ENCODE assay signal across 16 cellular contexts in genomic region chr21:27572681-27573080, GRCh38.
DNase-seq lines count a peak whose midpoint lies in the region; ATAC-seq, FAIRE-seq and TF ChIP-seq lines count a peak whose summit lies in the region.
"Had no signal": no experiment of that assay in that cellular context is flagged by ENCODE, and none has a peak within 500 bp of the region (broad histone marks: within the 10 kb centered on the region; RNA-seq: fewer than 3 reads in every experiment).

No MANE protein-coding gene starts in this region.

- H3K4me3 ChIP-seq in astrocyte of the cerebellum (ENCODE audit: low read depth, low read length) (no peak overlapping the region), keratinocyte (ENCODE audit: control insufficient read depth in 2 of 3, extremely low read depth in 1 of 3, insufficient read depth in 2 of 3, low read depth in 1 of 3, low read length in 3 of 3) (no peak overlapping the region), prostate gland (no peak overlapping the region)
- H3K4me3 ChIP-seq: A549, K562, lower lobe of right lung, tibial nerve had no signal

- H2AFZ ChIP-seq in keratinocyte (ENCODE audit: control insufficient read depth, low read length) = no peak overlapping the region

- H3K4me1 ChIP-seq in keratinocyte (ENCODE audit: control insufficient read depth, extremely low read depth, insufficient read depth, low read length) (peaks cover 37% of the 10 kb centered on the region), prostate gland (replicated peaks) (no peaks in the 10 kb centered on the region)
- H3K4me1 ChIP-seq: A549, lower lobe of right lung had no signal

- H3K27ac ChIP-seq in keratinocyte (ENCODE audit: control insufficient read depth, insufficient read depth, low read length) (peak overlapping the region; percentile 96), prostate gland (no peak overlapping the region)
- H3K27ac ChIP-seq: A549, lower lobe of right lung, tibial nerve had no signal

- 92% methylated on average over 2 of the region's 2 CpGs for WGBS in prostate gland

- no peaks in the 10 kb centered on the region for H3K79me2 ChIP-seq in keratinocyte (ENCODE audit: control insufficient read depth, insufficient read depth, low read length)

- H3K4me2 ChIP-seq in keratinocyte (ENCODE audit: control insufficient read depth, extremely low read depth, insufficient read depth, low read depth, low read length) = peak overlapping the region; percentile 6
- H3K4me2 ChIP-seq: A549 had no signal

- DNase-seq in A172 (ENCODE audit: low spot score) (peak; percentile 58), HCEC 1CT (peak; percentile 94), astrocyte of the cerebellum (ENCODE audit: low read depth) (peak; percentile 55), keratinocyte (ENCODE audit: low read depth, low spot score) (no peak), NCI-H82 (lab: John Stamatoyannopoulos, UW) (no peak), prostate gland (ENCODE audit: low spot score) (no peak)
- DNase-seq: activated CD8-positive, alpha-beta memory T cell treated with anti-CD3 and anti-CD28 coated beads, Interleukin-2, amount 50 U/mL, for 4 hours; activated naive CD8-positive, alpha-beta T cell treated with anti-CD3 and anti-CD28 coated beads, Interleukin-2, amount 50 U/mL, for 24 hours; DND-41; lower lobe of right lung; NCI-H526 treated with DMSO at 0.1 percent for 48 hours had no signal

- TF ChIP-seq CTCF in astrocyte of the cerebellum (IDR thresholded peaks at IDR 0.05; ENCODE audit: low read depth, low read length, missing control alignments) (no peak), keratinocyte (optimal IDR thresholded peaks at IDR 0.05 in 1 of 3, IDR thresholded peaks at IDR 0.05 in 1 of 3, conservative IDR thresholded peaks at IDR 0.05 in 1 of 3; ENCODE audit: extremely low read depth in 1 of 3, insufficient read depth in 2 of 3, low read length in 3 of 3) (no peak), prostate gland (IDR thresholded peaks at IDR 0.05) (no peak)

- in situ Hi-C loops in astrocyte of the cerebellum (cut with HindIII; ENCODE audit: low sequenced_read_pairs) = loop anchor here (25.0 kb wide), 1 partner anchor 765 kb away; no protein-coding TSS in a partner anchor

- TF ChIP-seq POLR2A in prostate gland (IDR thresholded peaks at IDR 0.05) = no peak

- H3K27me3 ChIP-seq in keratinocyte (ENCODE audit: control insufficient read depth, extremely low read depth, insufficient read depth, low read length) = no peaks in the 10 kb centered on the region
- no peaks in the 10 kb centered on the region for H3K27me3 ChIP-seq in prostate gland (replicated peaks; ENCODE audit: insufficient read depth)
- H3K27me3 ChIP-seq: tibial nerve had no signal

- no peaks in the 10 kb centered on the region for H3K9me3 ChIP-seq in keratinocyte (ENCODE audit: control insufficient read depth, low read depth, low read length)
- H3K9me3 ChIP-seq in prostate gland = no peaks in the 10 kb centered on the region
- H3K9me3 ChIP-seq: A549, lower lobe of right lung, tibial nerve had no signal

- H3K36me3 ChIP-seq in keratinocyte (ENCODE audit: control insufficient read depth in 2 of 2, extremely low read depth in 1 of 2, insufficient read depth in 2 of 2, low read length in 2 of 2) (no peaks in the 10 kb centered on the region), prostate gland (no peaks in the 10 kb centered on the region)
- H3K36me3 ChIP-seq: lower lobe of right lung, tibial nerve had no signal

- ATAC-seq in HG03025 (IDR thresholded peaks at IDR 0.05; ENCODE audit: low FRiP score, unreplicated experiment) (no peak), GM18520 (IDR thresholded peaks at IDR 0.05; ENCODE audit: unreplicated experiment) (no peak)
- ATAC-seq: A549; activated naive CD8-positive, alpha-beta T cell treated with anti-CD3 and anti-CD28 coated beads, Interleukin-2, amount 50 U/mL, for 24 hours; K562; lower lobe of right lung had no signal

- no peaks in the 10 kb centered on the region for H3K9me1 ChIP-seq in keratinocyte (ENCODE audit: control insufficient read depth, extremely low read depth, insufficient read depth, low read length)

- dilution Hi-C loops in keratinocyte (cut with MboI; ENCODE audit: extremely low pct_ligation_motif_present, low sequenced_read_pairs) = no loop called here

- H3K9ac ChIP-seq in keratinocyte (ENCODE audit: control insufficient read depth, extremely low read depth, insufficient read depth, low read length) = peak overlapping the region; percentile 31

- H4K20me1 ChIP-seq in keratinocyte (ENCODE audit: control insufficient read depth, extremely low read depth, insufficient read depth, low read length) = no peaks in the 10 kb centered on the region

- intact Hi-C loops in prostate gland (cut with DNase I) = no loop called here

- FAIRE-seq in keratinocyte (lab: Jason Lieb, UNC) = peak; percentile 20
- FAIRE-seq: A549, K562 had no signal

Comparison
In these comparisons a context has a peak if more than half of its experiments do, and no peak if none do; other contexts are left out.
1. DNase-seq: peak in A172 (single experiment), HCEC 1CT (single experiment) and astrocyte of the cerebellum (single experiment); none in keratinocyte (single experiment), NCI-H82 (single experiment) and prostate gland (single experiment).